8 cellular contexts compared by ENCODE assay signal in the genomic region with DNA sequence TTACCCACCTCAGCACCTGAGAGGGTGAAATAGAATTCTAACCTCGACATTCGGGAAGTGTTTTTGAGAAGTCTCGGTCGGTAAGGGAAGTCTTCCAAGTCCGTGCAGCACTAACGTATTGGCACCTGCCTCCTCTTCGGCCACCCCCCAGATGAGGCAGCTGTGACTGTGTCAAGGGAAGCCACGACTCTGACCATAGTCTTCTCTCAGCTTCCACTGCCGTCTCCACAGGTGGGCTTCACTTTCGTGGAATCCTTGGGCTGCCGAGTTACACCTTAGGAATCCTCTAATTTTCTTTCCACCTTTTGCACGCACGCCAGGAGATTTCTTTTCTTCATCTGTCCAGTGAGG. TPM values are rescaled to one million over a fixed set of nuclear protein-coding genes. Genes with fewer than 3 reads are reported as not detected.
A peak's percentile ranks its signal among the peaks of the same experiment; 100 is the strongest.
DNase-seq lines count a peak whose midpoint lies in the region; ATAC-seq and TF ChIP-seq lines count a peak whose summit lies in the region.

No MANE protein-coding gene starts in this region.

- peak overlapping the region; percentile 61 for H3K4me3 ChIP-seq in GM06990 (replicated peaks; ENCODE audit: low read depth, low read length)
- H3K4me3 ChIP-seq in HEK293 (ENCODE audit: low read depth, low read length) = peak overlapping the region; percentile 91
- H3K4me3 ChIP-seq in PC-3 (ENCODE audit: low read length) = peak overlapping the region; percentile 92

- peaks cover 28 to 41% of the 10 kb centered on the region in 2 donors for H3K4me1 Mint-ChIP-seq in effector memory CD8-positive, alpha-beta T cell (ENCODE audit: low read depth in 2 of 2)
- H3K4me1 Mint-ChIP-seq in naive B cell = peaks cover 31 to 41% (median 31%) of the 10 kb centered on the region in 3 donors

- peaks cover 6% of the 10 kb centered on the region; the same call in 1 of the 2 replicates for H3K79me2 ChIP-seq in PC-3 (ENCODE audit: low read length)

- no peaks in the 10 kb centered on the region for H3K9me3 Mint-ChIP-seq in effector memory CD8-positive, alpha-beta T cell
- H3K9me3 Mint-ChIP-seq in naive B cell = no peaks in the 10 kb centered on the region

- peaks cover 3% of the 10 kb centered on the region; the same call in 1 of the 2 replicates for H3K4me1 ChIP-seq in HEK293 (ENCODE audit: control insufficient read depth, insufficient read depth, low read length)
- peaks cover 24% of the 10 kb centered on the region for H3K4me1 ChIP-seq in PC-3 (ENCODE audit: insufficient read depth, low read length)

- BruUV-seq in PC-3 (replicated peaks; lab: Mats Ljungman, UMichigan) = TSS peak; percentile 37

- POLR2A ChIA-PET in HEK293 (lab: Yijun Ruan, JAX) = no interaction called here
- POLR2A ChIA-PET in PC-3 (lab: Charles Lee; ENCODE audit: unreplicated experiment) = no interaction called here

- no peaks in the 10 kb centered on the region for H3K9me2 ChIP-seq in PC-3 (replicated peaks; ENCODE audit: low read length)

- CTCF ChIA-PET in HEK293 (lab: Yijun Ruan, JAX) = interaction anchor here (0.9 to 1.9 kb wide), 8 partner anchors 9 to 135 kb away, joined by 3 to 13 read pairs (median 4); no protein-coding TSS in a partner anchor
- CTCF ChIA-PET in PC-3 (lab: Charles Lee) = interaction anchor here (0.6 kb wide), 1 partner anchor 92 kb away, joined by 5 read pairs; no protein-coding TSS in a partner anchor

- TF ChIP-seq CTCF in GM06990 (IDR thresholded peaks at IDR 0.05; ENCODE audit: insufficient read depth, low read length, poor library complexity, severe bottlenecking) (no peak), HEK293 (tag by site-specific recombination; IDR thresholded peaks at IDR 0.05) (no peak; the same call in 1 of the 2 replicates), PC-3 (conservative IDR thresholded peaks at IDR 0.05; ENCODE audit: low read depth, low read length) (0 out of 2 replicates have a peak, but pooled peaks have one; percentile 2)

- H4K20me1 ChIP-seq in PC-3 (ENCODE audit: low read length) = no peaks in the 10 kb centered on the region

- peak overlapping the region; percentile 90 to 92 for H3K4me3 Mint-ChIP-seq in effector memory CD8-positive, alpha-beta T cell
- H3K4me3 Mint-ChIP-seq in naive B cell = peak overlapping the region; percentile 94 to 97 (median 96)

- peak overlapping the region; percentile 59; the same call in 1 of the 2 replicates for H3K27ac ChIP-seq in HEK293 (ENCODE audit: extremely low read depth, low read depth, low read length)
- H3K27ac ChIP-seq in PC-3 (ENCODE audit: low read length) = no peak overlapping the region

- peak overlapping the region; percentile 62 for H3K9ac ChIP-seq in PC-3 (ENCODE audit: low read length)

- H3K36me3 Mint-ChIP-seq in effector memory CD8-positive, alpha-beta T cell (ENCODE audit: insufficient read depth) = peaks cover 49% of the 10 kb centered on the region
- H3K36me3 Mint-ChIP-seq in naive B cell = peaks cover 6 to 25% of the 10 kb centered on the region in 2 donors

- peak; percentile 13 for ATAC-seq in PC-3
- no peak for ATAC-seq in effector memory CD8-positive, alpha-beta T cell (replicated peaks)
- ATAC-seq in naive B cell (ENCODE audit: low read depth in 2 of 2) = peak; percentile 11 to 30
- ATAC-seq in GM21367 (IDR thresholded peaks at IDR 0.05; ENCODE audit: unreplicated experiment) = no peak

- intact Hi-C loops in PC-3 (cut with micrococcal nuclease) = loop anchor here (2.0 to 10.0 kb wide), 3 partner anchors 51 to 481 kb away; a partner anchor contains a TSS

- H3K36me3 ChIP-seq in GM06990 (ENCODE audit: control insufficient read depth, insufficient read depth, low read length) = peaks cover 5% of the 10 kb centered on the region
- peaks cover 7 to 46% of the 10 kb centered on the region in 2 experiments; a peak in 2 of 3 replicates for H3K36me3 ChIP-seq in HEK293 (ENCODE audit: control insufficient read depth in 2 of 2, insufficient read depth in 1 of 2, low read length in 2 of 2)
- H3K36me3 ChIP-seq in PC-3 (ENCODE audit: low read depth, low read length) = no peaks in the 10 kb centered on the region; the same call in 1 of the 2 replicates

- DNase-seq in GM06990 (ENCODE audit: extremely low read depth, insufficient read length) (no peak), PC-3 (peak; percentile 28), naive B cell (no peak), iPS-NIHi11 (ENCODE audit: low spot score) (no peak), 8988T (no peak)
- DNase-seq in effector memory CD8-positive, alpha-beta T cell = no peak

- H3K27ac Mint-ChIP-seq in effector memory CD8-positive, alpha-beta T cell = peak overlapping the region; percentile 96 to 98
- peak overlapping the region; percentile 95 to 99 (median 97) for H3K27ac Mint-ChIP-seq in naive B cell

- no peaks in the 10 kb centered on the region for H3K27me3 Mint-ChIP-seq in effector memory CD8-positive, alpha-beta T cell
- no peaks in the 10 kb centered on the region for H3K27me3 Mint-ChIP-seq in naive B cell

- no peaks in the 10 kb centered on the region for H3F3A ChIP-seq in PC-3 (ENCODE audit: low read length, unreplicated experiment)

- peak overlapping the region; percentile 96 for H3K4me2 ChIP-seq in PC-3 (ENCODE audit: low read length)

- H2AFZ ChIP-seq in PC-3 (ENCODE audit: low read length) = peak overlapping the region; percentile 85

- H3K27me3 ChIP-seq in GM06990 (replicated peaks; ENCODE audit: control insufficient read depth, insufficient read depth, low read length) = no peaks in the 10 kb centered on the region
- no peaks in the 10 kb centered on the region for H3K27me3 ChIP-seq in PC-3 (ENCODE audit: low read length)

- no peaks in the 10 kb centered on the region for H3K9me3 ChIP-seq in HEK293 (ENCODE audit: control insufficient read depth, insufficient read depth, low read depth, low read length)
- H3K9me3 ChIP-seq in PC-3 (ENCODE audit: low read length) = no peaks in the 10 kb centered on the region

TF ChIP-seq in HEK293, 187 proteins besides CTCF, POLR2A, EP300 and RAD21 (continues in another document):
- TF ChIP-seq, protein P1, sequence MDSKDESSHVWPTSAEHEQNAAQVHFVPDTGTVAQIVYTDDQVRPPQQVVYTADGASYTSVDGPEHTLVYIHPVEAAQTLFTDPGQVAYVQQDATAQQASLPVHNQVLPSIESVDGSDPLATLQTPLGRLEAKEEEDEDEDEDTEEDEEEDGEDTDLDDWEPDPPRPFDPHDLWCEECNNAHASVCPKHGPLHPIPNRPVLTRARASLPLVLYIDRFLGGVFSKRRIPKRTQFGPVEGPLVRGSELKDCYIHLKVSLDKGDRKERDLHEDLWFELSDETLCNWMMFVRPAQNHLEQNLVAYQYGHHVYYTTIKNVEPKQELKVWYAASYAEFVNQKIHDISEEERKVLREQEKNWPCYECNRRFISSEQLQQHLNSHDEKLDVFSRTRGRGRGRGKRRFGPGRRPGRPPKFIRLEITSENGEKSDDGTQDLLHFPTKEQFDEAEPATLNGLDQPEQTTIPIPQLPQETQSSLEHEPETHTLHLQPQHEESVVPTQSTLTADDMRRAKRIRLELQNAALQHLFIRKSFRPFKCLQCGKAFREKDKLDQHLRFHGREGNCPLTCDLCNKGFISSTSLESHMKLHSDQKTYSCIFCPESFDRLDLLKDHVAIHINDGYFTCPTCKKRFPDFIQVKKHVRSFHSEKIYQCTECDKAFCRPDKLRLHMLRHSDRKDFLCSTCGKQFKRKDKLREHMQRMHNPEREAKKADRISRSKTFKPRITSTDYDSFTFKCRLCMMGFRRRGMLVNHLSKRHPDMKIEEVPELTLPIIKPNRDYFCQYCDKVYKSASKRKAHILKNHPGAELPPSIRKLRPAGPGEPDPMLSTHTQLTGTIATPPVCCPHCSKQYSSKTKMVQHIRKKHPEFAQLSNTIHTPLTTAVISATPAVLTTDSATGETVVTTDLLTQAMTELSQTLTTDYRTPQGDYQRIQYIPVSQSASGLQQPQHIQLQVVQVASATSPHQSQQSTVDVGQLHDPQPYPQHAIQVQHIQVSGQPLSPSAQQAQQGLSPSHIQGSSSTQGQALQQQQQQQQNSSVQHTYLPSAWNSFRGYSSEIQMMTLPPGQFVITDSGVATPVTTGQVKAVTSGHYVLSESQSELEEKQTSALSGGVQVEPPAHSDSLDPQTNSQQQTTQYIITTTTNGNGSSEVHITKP (tag by site-specific recombination; IDR thresholded peaks at IDR 0.05) = peak; percentile 48; the same call in 1 of the 2 replicates
- TF ChIP-seq ZNF19 (tag by site-specific recombination; IDR thresholded peaks at IDR 0.05; ENCODE audit: low read depth) (no peak), ZNF837 (tag by site-specific recombination; IDR thresholded peaks at IDR 0.05) (no peak), GLIS2 (tag by site-specific recombination; IDR thresholded peaks at IDR 0.05) (peak; percentile 38), ZEB2 (tag by site-specific recombination; IDR thresholded peaks at IDR 0.05) (no peak), KLF7 (tag by site-specific recombination; IDR thresholded peaks at IDR 0.05; ENCODE audit: borderline replicate concordance) (no peak), ZNF514 (tag by site-specific recombination; IDR thresholded peaks at IDR 0.05) (no peak)
- TF ChIP-seq, protein P2, sequence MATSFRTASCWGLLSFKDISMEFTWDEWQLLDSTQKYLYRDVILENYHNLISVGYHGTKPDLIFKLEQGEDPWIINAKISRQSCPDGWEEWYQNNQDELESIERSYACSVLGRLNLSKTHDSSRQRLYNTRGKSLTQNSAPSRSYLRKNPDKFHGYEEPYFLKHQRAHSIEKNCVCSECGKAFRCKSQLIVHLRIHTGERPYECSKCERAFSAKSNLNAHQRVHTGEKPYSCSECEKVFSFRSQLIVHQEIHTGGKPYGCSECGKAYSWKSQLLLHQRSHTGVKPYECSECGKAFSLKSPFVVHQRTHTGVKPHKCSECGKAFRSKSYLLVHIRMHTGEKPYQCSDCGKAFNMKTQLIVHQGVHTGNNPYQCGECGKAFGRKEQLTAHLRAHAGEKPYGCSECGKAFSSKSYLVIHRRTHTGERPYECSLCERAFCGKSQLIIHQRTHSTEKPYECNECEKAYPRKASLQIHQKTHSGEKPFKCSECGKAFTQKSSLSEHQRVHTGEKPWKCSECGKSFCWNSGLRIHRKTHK (tag by site-specific recombination; IDR thresholded peaks at IDR 0.05) = no peak

RNA-seq across cellular contexts. Expression of a gene that starts 0.8 kb away (rescaled TPM):
- total RNA-seq in PC-3 (2014; rRNA removed) = 34.3 and 38.5 TPM in 2 replicates
- 100 to 1,000 TPM; 188 to 255 (median 234) TPM for polyA plus RNA-seq in naive B cell (ENCODE audit: low read depth in 6 of 6)

RNA-seq across cellular contexts. Expression of a gene that starts 34.8 kb away (rescaled TPM):
- total RNA-seq in PC-3 (2014; rRNA removed) = not detected in 2 replicates
- under 1 TPM in 1 of 6 donors, not detected in 5; 0.17 TPM for polyA plus RNA-seq in naive B cell (ENCODE audit: low read depth in 6 of 6)

RNA-seq across cellular contexts. Expression of a gene that starts 52.6 kb away (rescaled TPM):
- total RNA-seq in PC-3 (2014; rRNA removed) = 19.6 and 31.6 TPM in 2 replicates
- 10 to 100 TPM; 17.2 to 27.8 (median 25.2) TPM for polyA plus RNA-seq in naive B cell (ENCODE audit: low read depth in 6 of 6)

Comparison
In these comparisons a context has a peak if more than half of its experiments do, and no peak if none do; other contexts are left out.
1. ATAC-seq: peak in PC-3 (single experiment) and naive B cell (2 of 2); none in effector memory CD8-positive, alpha-beta T cell (single experiment) and GM21367 (single experiment).
2. Peak in every context shown above with its lines, with median percentiles within 50 percentile points of each other: H3K4me3 ChIP-seq.